Comparison of ENCODE assay signal across 9 cellular contexts in genomic region chr1:193408782-193409293, GRCh38.
A peak's percentile ranks its signal among the peaks of the same experiment; 100 is the strongest.
DNase-seq lines count a peak whose midpoint lies in the region; ATAC-seq, FAIRE-seq and TF ChIP-seq lines count a peak whose summit lies in the region.
"Had no signal": no experiment of that assay in that cellular context is flagged by ENCODE, and none has a peak within 500 bp of the region (broad histone marks: within the 10 kb centered on the region; RNA-seq: fewer than 3 reads in every experiment).

No MANE protein-coding gene starts in this region.

- no peak for TF ChIP-seq POLR2A in thyroid gland (IDR thresholded peaks at IDR 0.05)
- TF ChIP-seq POLR2A in vagina (IDR thresholded peaks at IDR 0.05) = no peak

- H3K27ac ChIP-seq in thyroid gland (peak overlapping the region in 2 of 3 donors; percentile 1 to 14), vagina (no peak overlapping the region)

- 37 to 50% methylated on average over 9 of the region's 9 CpGs for WGBS in thyroid gland, 2 donors

- H3K4me3 ChIP-seq in astrocyte of the spinal cord (ENCODE audit: low read depth, low read length) (no peak overlapping the region), thyroid gland (replicated peaks in 1 of 3) (no peak overlapping the region), vagina (no peak overlapping the region)

- H3K4me1 ChIP-seq in thyroid gland = peaks cover 0 to 3% of the 10 kb centered on the region in 2 donors
- peaks cover 14% of the 10 kb centered on the region for H3K4me1 ChIP-seq in vagina

- H3K27me3 ChIP-seq in thyroid gland (no peaks in the 10 kb centered on the region), vagina (no peaks in the 10 kb centered on the region)

- FAIRE-seq in HTR-8/SVneo (lab: Jason Lieb, UNC) = no peak

- H3K9me3 ChIP-seq in thyroid gland = no peaks in the 10 kb centered on the region
- H3K9me3 ChIP-seq in vagina = no peaks in the 10 kb centered on the region

- TF ChIP-seq CTCF in astrocyte of the spinal cord (IDR thresholded peaks at IDR 0.05; ENCODE audit: low read depth, low read length) (no peak), thyroid gland (IDR thresholded peaks at IDR 0.05) (no peak), vagina (IDR thresholded peaks at IDR 0.05) (no peak)

- DNase-seq in HTR-8/SVneo (ENCODE audit: insufficient read length, low spot score) (peak; percentile 33), astrocyte of the spinal cord (ENCODE audit: low read depth, low spot score) (peak; percentile 74), kidney tubule cell (ENCODE audit: low spot score) (peak; percentile 97), thyroid gland (peak; percentile 67 to 85), vagina (ENCODE audit: extremely low spot score in 2 of 2) (no peak), epidermal melanocyte (ENCODE audit: insufficient read length, low spot score) (no peak)
- DNase-seq: activated CD8-positive, alpha-beta memory T cell treated with anti-CD3 and anti-CD28 coated beads, Interleukin-2, amount 50 U/mL, for 4 hours; NCI-H1105 treated with DMSO at 0.1 percent for 48 hours had no signal

- intact Hi-C loops in thyroid gland (cut with DNase I) (no loop called here), vagina (cut with DNase I) (no loop called here)

- ATAC-seq in GM21526 (IDR thresholded peaks at IDR 0.05; ENCODE audit: low FRiP score, unreplicated experiment) = no peak

- in situ Hi-C loops in astrocyte of the spinal cord (cut with HindIII; ENCODE audit: low sequenced_read_pairs) = no loop called here

- H3K36me3 ChIP-seq in thyroid gland (no peaks in the 10 kb centered on the region), vagina (no peaks in the 10 kb centered on the region)

Comparison
In these comparisons a context has a peak if more than half of its experiments do, and no peak if none do; other contexts are left out.
1. DNase-seq: peak in HTR-8/SVneo (single experiment), astrocyte of the spinal cord (single experiment), kidney tubule cell (single experiment) and thyroid gland (2 of 2); none in vagina (0 of 2) and epidermal melanocyte (single experiment).